In genomic region chr7:149414745-149415390, GRCh38 we compare ENCODE assay signal across 8 cellular contexts. TPM values are rescaled to one million over a fixed set of nuclear protein-coding genes. Genes with fewer than 3 reads are reported as not detected.
A peak's percentile ranks its signal among the peaks of the same experiment; 100 is the strongest.
DNase-seq lines count a peak whose midpoint lies in the region; ATAC-seq and TF ChIP-seq lines count a peak whose summit lies in the region.

No MANE protein-coding gene starts in this region.

- intact Hi-C loops in dorsolateral prefrontal cortex (cut with DNase I) (loop anchor here in 1 of 2 donors (10.0 kb wide), 1 partner anchor 130 kb away; no protein-coding TSS in a partner anchor), lower leg skin (cut with DNase I; ENCODE audit: low total_unique reads) (no loop called here)

- peak overlapping the region in 44 of 59 donors; percentile 0 to 85 (median 55) for H3K27ac ChIP-seq in dorsolateral prefrontal cortex

- peak; percentile 65 for DNase-seq in AG10803 (ENCODE audit: low read depth)
- DNase-seq in dorsolateral prefrontal cortex, result peak in 9 of 10 donors; percentile 61 to 86 (median 72)
- DNase-seq in lower leg skin (ENCODE audit: low spot score in 2 of 2), result peak; percentile 37 to 91
- DNase-seq in stimulated activated CD4-positive, alpha-beta T cell treated with anti-CD3 and anti-CD28 coated beads, TNF-alpha, amount 100 ng/mL, for 48 hours (ENCODE audit: low read depth in 3 of 3), result peak; percentile 8 to 48 (median 22)
- no peak for DNase-seq in HPDE6-E6E7 (ENCODE audit: extremely low spot score)
- DNase-seq in NCI-H146 (lab: John Stamatoyannopoulos, UW), result no peak

- peak; percentile 67 to 75 for ATAC-seq in activated CD4-positive, CD25-positive, alpha-beta regulatory T cell treated with anti-CD3 and anti-CD28 coated beads, Interleukin-2, amount 50 U/mL, for 24 hours
- ATAC-seq in GM21526 (IDR thresholded peaks at IDR 0.05; ENCODE audit: low FRiP score, unreplicated experiment), result no peak

- no peak for TF ChIP-seq CTCF in AG10803 (conservative IDR thresholded peaks at IDR 0.05; ENCODE audit: low read length)
- TF ChIP-seq CTCF in dorsolateral prefrontal cortex (IDR thresholded peaks at IDR 0.05 in 54 of 56, conservative IDR thresholded peaks at IDR 0.05 in 2 of 56; ENCODE audit: low read depth in 1 of 56, partially characterized antibody in 56 of 56), result peak in 4 of 56 donors; percentile 14 to 20 (median 15)
- TF ChIP-seq CTCF in lower leg skin (IDR thresholded peaks at IDR 0.05), result no peak

- WGBS in lower leg skin, 2 donors, result 9 to 12% methylated on average over 36 of the region's 36 CpGs

- peak overlapping the region; percentile 26 for H3K4me3 ChIP-seq in AG10803 (ENCODE audit: low read length)
- H3K4me3 ChIP-seq in dorsolateral prefrontal cortex, result peak overlapping the region; percentile 2 to 67 (median 42)
- no peak overlapping the region for H3K4me3 ChIP-seq in lower leg skin (ENCODE audit: low read depth, poor library complexity, severe bottlenecking)

- TF ChIP-seq POLR2A in lower leg skin (IDR thresholded peaks at IDR 0.05), result no peak

- no peaks in the 10 kb centered on the region for H3K27me3 ChIP-seq in dorsolateral prefrontal cortex

RNA-seq across cellular contexts. Expression of gene ZNF777, which starts 46.0 kb away (rescaled TPM):
- total RNA-seq in dorsolateral prefrontal cortex, result 10 to 100 TPM in 119 of 120 experiments, 1 to 10 TPM in 1; 9.8 to 20.4 (median 15.0) TPM
- total RNA-seq in lower leg skin, result 10 to 100 TPM; 10.6 to 18.7 (median 15.4) TPM

Comparison
In these comparisons a context has a peak if more than half of its experiments do, and no peak if none do; other contexts are left out.
1. DNase-seq: peak in AG10803 (single experiment), dorsolateral prefrontal cortex (9 of 10), lower leg skin (2 of 2) and stimulated activated CD4-positive, alpha-beta T cell treated with anti-CD3 and anti-CD28 coated beads, TNF-alpha, amount 100 ng/mL, for 48 hours (3 of 3); none in HPDE6-E6E7 (single experiment) and NCI-H146 (single experiment).